Comparison of ENCODE assay signal across 27 cellular contexts in the genomic region with DNA sequence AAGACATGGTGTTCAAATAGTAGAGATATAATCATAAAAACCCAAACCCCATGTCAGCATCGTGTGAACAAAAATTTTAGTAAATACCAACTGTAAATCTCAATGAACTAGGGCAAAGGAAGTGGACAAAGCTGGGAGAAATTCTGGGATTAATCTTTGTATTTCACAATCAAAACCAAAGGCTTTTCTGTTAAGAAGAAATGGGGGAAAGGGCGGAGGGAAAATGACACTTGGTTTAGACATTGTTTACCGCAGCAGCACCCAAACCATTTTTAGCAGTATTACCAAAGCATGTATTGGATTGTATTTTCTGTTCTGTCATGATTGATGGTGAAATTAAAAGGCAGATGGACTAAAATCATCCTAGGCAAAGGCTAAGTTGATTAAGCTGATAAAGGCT.
"Had no signal": no experiment of that assay in that cellular context is flagged by ENCODE, and none has a peak within 500 bp of the region (broad histone marks: within the 10 kb centered on the region; RNA-seq: fewer than 3 reads in every experiment).

No MANE protein-coding gene starts in this region.

- H3K4me3 ChIP-seq: breast epithelium, Peyer's patch, SJSA1 had no signal

- DNase-seq: activated CD4-positive, alpha-beta memory T cell treated with anti-CD3 and anti-CD28 coated beads for 36 hours; activated CD4-positive, alpha-beta T cell treated with anti-CD3 and anti-CD28 coated beads, Interleukin-2, amount 10 ng/mL, durations not matched to agents 7 days and 5 days; activated CD4-positive, CD25-positive, alpha-beta regulatory T cell; activated CD8-positive, alpha-beta memory T cell treated with anti-CD3 and anti-CD28 coated beads for 24 hours; activated gamma-delta T cell; activated naive CD4-positive, alpha-beta T cell treated with anti-CD3 and anti-CD28 coated beads for 36 hours; activated T-cell treated with anti-CD3 and anti-CD28 coated beads, Interleukin-2, amount 50 U/mL, for 4 hours; aorta; caudate nucleus; NCI-H1105; NCI-H1436; NCI-H1694 treated with DMSO at 0.1 percent for 48 hours; NCI-H2029 treated with DMSO at 0.1 percent for 48 hours; NCI-H510A treated with DMSO at 0.1 percent for 48 hours; NCI-H69; Peyer's patch; Right ventricle myocardium superior; T-helper 9 cell had no signal

- H3K9me3 ChIP-seq: breast epithelium, Peyer's patch, SJSA1 had no signal

- H3K27me3 Mint-ChIP-seq: activated T-helper 17 cell treated with anti-CD3 and anti-CD28 coated beads, Interleukin-2, amount 50 U/mL, for 72 hours had no signal

- H3K9ac ChIP-seq: KMS-11 had no signal

- H3K27me3 ChIP-seq: breast epithelium, Peyer's patch, SJSA1 had no signal

- H3K4me2 ChIP-seq: KMS-11 had no signal

- ATAC-seq: activated T-cell treated with anti-CD3 and anti-CD28 coated beads, Interleukin-2, amount 50 U/mL, for 4 hours; activated T-helper 17 cell treated with anti-CD3 and anti-CD28 coated beads, Interleukin-2, amount 50 U/mL, for 72 hours; SK-N-SH treated with all-trans-retinoic acid at 6 μM for 48 hours had no signal

- H3K9me3 Mint-ChIP-seq: activated CD4-positive, alpha-beta memory T cell treated with anti-CD3 and anti-CD28 coated beads for 36 hours; activated CD4-positive, alpha-beta T cell treated with anti-CD3 and anti-CD28 coated beads, Interleukin-2, amount 10 ng/mL, durations not matched to agents 7 days and 5 days; activated naive CD4-positive, alpha-beta T cell treated with anti-CD3 and anti-CD28 coated beads for 36 hours; activated T-cell treated with anti-CD3 and anti-CD28 coated beads, Interleukin-2, amount 50 U/mL, for 4 hours; activated T-helper 17 cell treated with anti-CD3 and anti-CD28 coated beads, Interleukin-2, amount 50 U/mL, for 72 hours; T-helper 1 cell treated with Interleukin-12 subunit alpha and Interleukin-12 subunit beta and Interleukin-4 antibody, amounts not matched to agents 30 μg/mL and 1 μg/mL, for 36 hours had no signal

- H3K27ac ChIP-seq: breast epithelium, KMS-11, Peyer's patch, RWPE1, SJSA1, VCaP had no signal

- H3K36me3 ChIP-seq: breast epithelium, Peyer's patch, SJSA1 had no signal

- H3K4me1 ChIP-seq: breast epithelium, Peyer's patch, SJSA1 had no signal

- H3K27ac Mint-ChIP-seq: activated CD4-positive, alpha-beta memory T cell treated with anti-CD3 and anti-CD28 coated beads for 36 hours; activated CD4-positive, alpha-beta T cell treated with anti-CD3 and anti-CD28 coated beads, Interleukin-2, amount 10 ng/mL, durations not matched to agents 7 days and 5 days; activated naive CD4-positive, alpha-beta T cell treated with anti-CD3 and anti-CD28 coated beads for 36 hours; activated naive CD8-positive, alpha-beta T cell; activated T-helper 17 cell treated with anti-CD3 and anti-CD28 coated beads, Interleukin-2, amount 50 U/mL, for 72 hours; T-helper 1 cell treated with Interleukin-12 subunit alpha and Interleukin-12 subunit beta and Interleukin-4 antibody, amounts not matched to agents 30 μg/mL and 1 μg/mL, for 36 hours had no signal

- H3K4me1 Mint-ChIP-seq: activated CD4-positive, alpha-beta T cell treated with anti-CD3 and anti-CD28 coated beads, Interleukin-2, amount 10 ng/mL, durations not matched to agents 7 days and 5 days; activated T-helper 17 cell treated with anti-CD3 and anti-CD28 coated beads, Interleukin-2, amount 50 U/mL, for 72 hours had no signal

- H3K4me3 Mint-ChIP-seq: activated CD4-positive, alpha-beta memory T cell treated with anti-CD3 and anti-CD28 coated beads for 36 hours; activated CD4-positive, alpha-beta T cell treated with anti-CD3 and anti-CD28 coated beads, Interleukin-2, amount 10 ng/mL, durations not matched to agents 7 days and 5 days; activated naive CD4-positive, alpha-beta T cell treated with anti-CD3 and anti-CD28 coated beads for 36 hours; activated naive CD8-positive, alpha-beta T cell; activated T-cell treated with anti-CD3 and anti-CD28 coated beads, Interleukin-2, amount 50 U/mL, for 4 hours; activated T-helper 17 cell treated with anti-CD3 and anti-CD28 coated beads, Interleukin-2, amount 50 U/mL, for 72 hours; T-helper 1 cell treated with Interleukin-12 subunit alpha and Interleukin-12 subunit beta and Interleukin-4 antibody, amounts not matched to agents 30 μg/mL and 1 μg/mL, for 36 hours had no signal

- H3K36me3 Mint-ChIP-seq: activated CD4-positive, alpha-beta memory T cell treated with anti-CD3 and anti-CD28 coated beads for 36 hours; activated naive CD8-positive, alpha-beta T cell had no signal
